Comparison of ENCODE assay signal across 21 cellular contexts in genomic region chr13:30299746-30300145, GRCh38. TPM values are rescaled to one million over a fixed set of nuclear protein-coding genes. Genes with fewer than 3 reads are reported as not detected.
A peak's percentile ranks its signal among the peaks of the same experiment; 100 is the strongest.
DNase-seq lines count a peak whose midpoint lies in the region; ATAC-seq and TF ChIP-seq lines count a peak whose summit lies in the region.
"Had no signal": no experiment of that assay in that cellular context is flagged by ENCODE, and none has a peak within 500 bp of the region (broad histone marks: within the 10 kb centered on the region; RNA-seq: fewer than 3 reads in every experiment).

No MANE protein-coding gene starts in this region.

- H3K4me2 ChIP-seq in SK-N-SH (no peak overlapping the region), Loucy (ENCODE audit: low read depth, low read length, poor library complexity, severe bottlenecking) (peak overlapping the region; percentile 13), skeletal muscle satellite cell (ENCODE audit: low read length) (peak overlapping the region; percentile 19)
- H3K4me2 ChIP-seq: BLaER1 had no signal

- in situ Hi-C loops in brain microvascular endothelial cell (cut with HindIII; ENCODE audit: low pct_ligation_motif_present, low sequenced_read_pairs), result no loop called here

- peaks cover 100% of the 10 kb centered on the region for H3K79me2 ChIP-seq in SK-N-SH (ENCODE audit: insufficient read depth)
- H3K79me2 ChIP-seq in Loucy (ENCODE audit: insufficient read depth, low read length), result peaks cover 85% of the 10 kb centered on the region

- H3K27ac Mint-ChIP-seq in activated naive CD4-positive, alpha-beta T cell treated with anti-CD3 and anti-CD28 coated beads, Interleukin-2, amount 10 ng/mL, durations not matched to agents 7 days and 5 days, result no peak overlapping the region
- H3K27ac Mint-ChIP-seq: CD8-positive, alpha-beta T cell had no signal

- DNase-seq in SK-N-SH (no peak), brain microvascular endothelial cell (no peak), ureter (ENCODE audit: low spot score) (no peak), NCI-H2171 treated with DMSO at 0.1 percent for 48 hours (lab: John Stamatoyannopoulos, UW) (no peak)
- no peak for DNase-seq in activated naive CD4-positive, alpha-beta T cell treated with anti-CD3 and anti-CD28 coated beads, Interleukin-2, amount 10 ng/mL, durations not matched to agents 7 days and 5 days
- DNase-seq: CD8-positive, alpha-beta T cell; GOT3; Kasumi-1; NCI-H1417; NCI-H1930; NCI-H2171; NCI-H748 treated with DMSO at 0.1 percent for 48 hours; OCI-M1; RPMI8226; SIG-M5; SW 1271 had no signal

- H3K4me3 Mint-ChIP-seq in activated naive CD4-positive, alpha-beta T cell treated with anti-CD3 and anti-CD28 coated beads, Interleukin-2, amount 10 ng/mL, durations not matched to agents 7 days and 5 days, result no peak overlapping the region
- H3K4me3 Mint-ChIP-seq: CD8-positive, alpha-beta T cell had no signal

- peaks cover 6% of the 10 kb centered on the region for H3K36me3 Mint-ChIP-seq in activated naive CD4-positive, alpha-beta T cell treated with anti-CD3 and anti-CD28 coated beads, Interleukin-2, amount 10 ng/mL, durations not matched to agents 7 days and 5 days
- H3K36me3 Mint-ChIP-seq: CD8-positive, alpha-beta T cell had no signal

- no peak for TF ChIP-seq CTCF in SK-N-SH (IDR thresholded peaks at IDR 0.05)
- TF ChIP-seq CTCF in Loucy (conservative IDR thresholded peaks at IDR 0.05; ENCODE audit: low read length), result no peak
- TF ChIP-seq CTCF in brain microvascular endothelial cell (IDR thresholded peaks at IDR 0.05; ENCODE audit: low read depth, low read length, missing control alignments), result no peak

- no peak for ATAC-seq in SK-N-SH treated with all-trans-retinoic acid at 6 μM for 48 hours
- ATAC-seq: CD8-positive, alpha-beta T cell had no signal

- H3K27me3 Mint-ChIP-seq in activated naive CD4-positive, alpha-beta T cell treated with anti-CD3 and anti-CD28 coated beads, Interleukin-2, amount 10 ng/mL, durations not matched to agents 7 days and 5 days, result no peaks in the 10 kb centered on the region

- CTCF ChIA-PET in SK-N-SH (lab: Yijun Ruan, JAX), result interaction anchor here (0.8 to 2.7 kb wide), 2 partner anchors 111 to 167 kb away, joined by 3 to 9 read pairs; no protein-coding TSS in a partner anchor
- CTCF ChIA-PET in activated naive CD4-positive, alpha-beta T cell treated with anti-CD3 and anti-CD28 coated beads, Interleukin-2, amount 10 ng/mL, durations not matched to agents 7 days and 5 days (lab: Charles Lee), result interaction anchor here (1.0 kb wide), 1 partner anchor 167 kb away, joined by 3 read pairs; no protein-coding TSS in a partner anchor

- 0 out of 2 replicates have a peak, but pooled peaks cover 4% of the 10 kb centered on the region for H3K9me2 ChIP-seq in SK-N-SH
- no peaks in the 10 kb centered on the region for H3K9me2 ChIP-seq in Loucy (replicated peaks; ENCODE audit: low read depth, low read length)

- H3K4me1 ChIP-seq in SK-N-SH (ENCODE audit: control insufficient read depth in 1 of 2, insufficient read depth in 2 of 2, low read depth in 1 of 2, low read length in 1 of 2), result peaks cover 3 to 38% of the 10 kb centered on the region in 2 experiments; a peak in 3 of 4 replicates
- H3K4me1 ChIP-seq in Loucy (ENCODE audit: insufficient read depth, low read length, poor library complexity, severe bottlenecking), result peaks cover 48% of the 10 kb centered on the region
- peaks cover 46% of the 10 kb centered on the region for H3K4me1 ChIP-seq in skeletal muscle satellite cell (ENCODE audit: control insufficient read depth, insufficient read depth, low read length)

- H3K27me3 ChIP-seq in SK-N-SH (ENCODE audit: insufficient read depth), result no peaks in the 10 kb centered on the region
- H3K27me3 ChIP-seq in Loucy (ENCODE audit: insufficient read depth, low read length, poor library complexity, severe bottlenecking), result no peaks in the 10 kb centered on the region
- no peaks in the 10 kb centered on the region for H3K27me3 ChIP-seq in brain microvascular endothelial cell (replicated peaks)
- no peaks in the 10 kb centered on the region for H3K27me3 ChIP-seq in skeletal muscle satellite cell (ENCODE audit: control insufficient read depth, insufficient read depth, low read length)
- H3K27me3 ChIP-seq: BLaER1 had no signal

- POLR2A ChIA-PET in SK-N-SH (lab: Yijun Ruan, JAX), result no interaction called here

- no peak overlapping the region for H3K9ac ChIP-seq in SK-N-SH
- no peak overlapping the region for H3K9ac ChIP-seq in Loucy (ENCODE audit: low read depth, low read length, poor library complexity, severe bottlenecking)
- peak overlapping the region; percentile 1 for H3K9ac ChIP-seq in skeletal muscle satellite cell (ENCODE audit: low read depth, low read length)
- H3K9ac ChIP-seq: BLaER1 had no signal

- no peak for TF ChIP-seq EP300 in SK-N-SH (IDR thresholded peaks at IDR 0.05; ENCODE audit: borderline replicate concordance in 1 of 2, low read depth in 1 of 2, low read length in 1 of 2)

- no peaks in the 10 kb centered on the region for H3K9me3 Mint-ChIP-seq in activated naive CD4-positive, alpha-beta T cell treated with anti-CD3 and anti-CD28 coated beads, Interleukin-2, amount 10 ng/mL, durations not matched to agents 7 days and 5 days
- H3K9me3 Mint-ChIP-seq: CD8-positive, alpha-beta T cell had no signal

- H4K20me1 ChIP-seq in SK-N-SH (ENCODE audit: insufficient read depth) (peaks cover 21% of the 10 kb centered on the region), Loucy (ENCODE audit: insufficient read depth, low read length, poor library complexity, severe bottlenecking) (no peaks in the 10 kb centered on the region)

- no peak for TF ChIP-seq RAD21 in SK-N-SH (IDR thresholded peaks at IDR 0.05; ENCODE audit: low read length)

- H2AFZ ChIP-seq in SK-N-SH (ENCODE audit: low read depth), result no peak overlapping the region
- H2AFZ ChIP-seq in Loucy (ENCODE audit: low read length), result no peak overlapping the region

- peak overlapping the region in 1 of 2 experiments; percentile 57; a peak in 1 of 4 replicates for H3K27ac ChIP-seq in SK-N-SH (ENCODE audit: low read depth in 2 of 2, low read length in 1 of 2)
- H3K27ac ChIP-seq in brain microvascular endothelial cell, result peak overlapping the region; percentile 85
- H3K27ac ChIP-seq: 22Rv1, BLaER1 had no signal

- H3K4me3 ChIP-seq in SK-N-SH (ENCODE audit: low read depth in 2 of 2, low read length in 1 of 2) (no peak overlapping the region), Loucy (ENCODE audit: low read length, poor library complexity, severe bottlenecking) (no peak overlapping the region), brain microvascular endothelial cell (ENCODE audit: low read depth, low read length) (no peak overlapping the region), skeletal muscle satellite cell (ENCODE audit: low read length) (no peak overlapping the region)
- H3K4me3 ChIP-seq: BLaER1 had no signal

- H3K4me1 Mint-ChIP-seq in activated naive CD4-positive, alpha-beta T cell treated with anti-CD3 and anti-CD28 coated beads, Interleukin-2, amount 10 ng/mL, durations not matched to agents 7 days and 5 days, result peaks cover 28% of the 10 kb centered on the region

- H3K9me3 ChIP-seq in SK-N-SH, result peaks cover 5% of the 10 kb centered on the region; the same call in 1 of the 2 replicates
- H3K9me3 ChIP-seq in Loucy (ENCODE audit: insufficient read depth, low read depth, low read length), result no peaks in the 10 kb centered on the region
- no peaks in the 10 kb centered on the region for H3K9me3 ChIP-seq in skeletal muscle satellite cell (replicated peaks; ENCODE audit: low read length)

- H3F3A ChIP-seq in SK-N-SH (replicated peaks; ENCODE audit: insufficient read depth), result peaks cover 29% of the 10 kb centered on the region
- no peaks in the 10 kb centered on the region for H3F3A ChIP-seq in Loucy (ENCODE audit: low read depth)

- H3K36me3 ChIP-seq in SK-N-SH (replicated peaks in 1 of 2; ENCODE audit: control insufficient read depth in 1 of 2, insufficient read depth in 2 of 2, low read length in 1 of 2) (peaks cover 0 to 10% of the 10 kb centered on the region in 2 experiments), Loucy (ENCODE audit: insufficient read depth, low read length) (no peaks in the 10 kb centered on the region), brain microvascular endothelial cell (replicated peaks) (no peaks in the 10 kb centered on the region), skeletal muscle satellite cell (ENCODE audit: insufficient read depth, low read length) (no peaks in the 10 kb centered on the region)

TF ChIP-seq in SK-N-SH treated with all-trans-retinoic acid at 6 μM for 48 hours, 23 proteins besides CTCF, POLR2A, EP300 and RAD21 (continues in another document):
- TF ChIP-seq, protein P1, sequence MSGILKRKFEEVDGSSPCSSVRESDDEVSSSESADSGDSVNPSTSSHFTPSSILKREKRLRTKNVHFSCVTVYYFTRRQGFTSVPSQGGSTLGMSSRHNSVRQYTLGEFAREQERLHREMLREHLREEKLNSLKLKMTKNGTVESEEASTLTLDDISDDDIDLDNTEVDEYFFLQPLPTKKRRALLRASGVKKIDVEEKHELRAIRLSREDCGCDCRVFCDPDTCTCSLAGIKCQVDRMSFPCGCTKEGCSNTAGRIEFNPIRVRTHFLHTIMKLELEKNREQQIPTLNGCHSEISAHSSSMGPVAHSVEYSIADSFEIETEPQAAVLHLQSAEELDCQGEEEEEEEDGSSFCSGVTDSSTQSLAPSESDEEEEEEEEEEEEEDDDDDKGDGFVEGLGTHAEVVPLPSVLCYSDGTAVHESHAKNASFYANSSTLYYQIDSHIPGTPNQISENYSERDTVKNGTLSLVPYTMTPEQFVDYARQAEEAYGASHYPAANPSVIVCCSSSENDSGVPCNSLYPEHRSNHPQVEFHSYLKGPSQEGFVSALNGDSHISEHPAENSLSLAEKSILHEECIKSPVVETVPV (CRISPR knock-in tag; IDR thresholded peaks at IDR 0.05), result no peak
- TF ChIP-seq RARB (CRISPR knock-in tag; IDR thresholded peaks at IDR 0.05), result no peak

TF ChIP-seq in SK-N-SH, 30 proteins besides CTCF, POLR2A, EP300 and RAD21 (continues in another document):
- TF ChIP-seq MEF2A (IDR thresholded peaks at IDR 0.05; ENCODE audit: borderline replicate concordance, low read depth) (no peak), FOXM1 (IDR thresholded peaks at IDR 0.05; ENCODE audit: low read depth) (no peak), POLR2AphosphoS5 (IDR thresholded peaks at IDR 0.05; ENCODE audit: low read depth, low read length) (no peak), CHD2 (IDR thresholded peaks at IDR 0.05; ENCODE audit: low read length, partially characterized antibody) (no peak), NFIC (IDR thresholded peaks at IDR 0.05; ENCODE audit: borderline replicate concordance) (no peak), TEAD4 (IDR thresholded peaks at IDR 0.05; ENCODE audit: borderline replicate concordance, insufficient read depth) (no peak)

RNA-seq across cellular contexts. Expression of gene KATNAL1, which starts 7.6 kb away (rescaled TPM):
- 5.1 and 6.1 TPM in 2 replicates for polyA plus RNA-seq in SK-N-SH (2012; rRNA removed)
- polyA plus RNA-seq in SK-N-SH (2012; cell fraction: cytosol; rRNA removed), result 7.2 and 8.1 TPM in 2 replicates
- polyA plus RNA-seq in SK-N-SH (2012; cell fraction: nucleus; rRNA removed), result 3.0 and 6.2 TPM in 2 replicates
- total RNA-seq in skeletal muscle satellite cell (2012; rRNA removed), result 14.2 and 16.0 TPM in 2 replicates
- 18.8 TPM for total RNA-seq in ureter
